Comparison of ENCODE assay signal across 1 cellular context in genomic region chr1:34865981-34866761, GRCh38.
TF ChIP-seq lines count a peak whose summit lies in the region.

No MANE protein-coding gene starts in this region.

TF ChIP-seq in HepG2, 621 proteins besides CTCF, POLR2A, EP300 and RAD21 (continued from another document):
- TF ChIP-seq ZBTB2 (CRISPR knock-in tag; IDR thresholded peaks at IDR 0.05; ENCODE audit: low read depth) (no peak), ZNF790 (CRISPR knock-in tag; IDR thresholded peaks at IDR 0.05; ENCODE audit: borderline replicate concordance) (no peak), KAT8 (CRISPR knock-in tag; IDR thresholded peaks at IDR 0.05) (peak; percentile 50; the same call in 1 of the 2 replicates), ZNF34 (CRISPR knock-in tag; IDR thresholded peaks at IDR 0.05; ENCODE audit: borderline replicate concordance) (no peak), ZFP41 (CRISPR knock-in tag; IDR thresholded peaks at IDR 0.05; ENCODE audit: borderline replicate concordance) (no peak), ZNF329 (CRISPR knock-in tag; IDR thresholded peaks at IDR 0.05; ENCODE audit: low read depth) (no peak), AKAP8 (CRISPR knock-in tag; IDR thresholded peaks at IDR 0.05) (no peak), MEIS1 (CRISPR knock-in tag; IDR thresholded peaks at IDR 0.05; ENCODE audit: borderline replicate concordance) (peak; percentile 57), ZNF251 (CRISPR knock-in tag; IDR thresholded peaks at IDR 0.05) (no peak), TCF12 (IDR thresholded peaks at IDR 0.05) (no peak), TCF12 (CRISPR knock-in tag; IDR thresholded peaks at IDR 0.05) (no peak), HNF4A (CRISPR knock-in tag; IDR thresholded peaks at IDR 0.05) (no peak), ZNF709 (CRISPR knock-in tag; IDR thresholded peaks at IDR 0.05) (no peak), NR3C1 (CRISPR knock-in tag; IDR thresholded peaks at IDR 0.05) (no peak), MXD1 (CRISPR knock-in tag; IDR thresholded peaks at IDR 0.05) (peak; percentile 44; the same call in 1 of the 2 replicates), LCORL (IDR thresholded peaks at IDR 0.05) (no peak), LCORL (CRISPR knock-in tag; IDR thresholded peaks at IDR 0.05) (no peak), ZGPAT (CRISPR knock-in tag; IDR thresholded peaks at IDR 0.05) (peak; percentile 62; the same call in 1 of the 2 replicates), NR2F6 (IDR thresholded peaks at IDR 0.05) (peak; percentile 27; the same call in 1 of the 2 replicates), NR2F6 (CRISPR knock-in tag; IDR thresholded peaks at IDR 0.05) (peak; percentile 45; the same call in 1 of the 2 replicates), ATF3 (CRISPR knock-in tag; IDR thresholded peaks at IDR 0.05) (no peak), ATAD3A (CRISPR knock-in tag; IDR thresholded peaks at IDR 0.05) (no peak), ZFP36 (IDR thresholded peaks at IDR 0.05; ENCODE audit: borderline replicate concordance, low read depth, low read length, partially characterized antibody) (no peak), CHD2 (IDR thresholded peaks at IDR 0.05; ENCODE audit: low read depth, low read length) (no peak), CEBPZ (IDR thresholded peaks at IDR 0.05; ENCODE audit: low read length) (no peak), ZNF18 (CRISPR knock-in tag; IDR thresholded peaks at IDR 0.05; ENCODE audit: insufficient replicate concordance) (no peak), TFE3 (CRISPR knock-in tag; IDR thresholded peaks at IDR 0.05) (0 out of 2 replicates have a peak, but pooled peaks have one; percentile 48), ZSCAN20 (CRISPR knock-in tag; IDR thresholded peaks at IDR 0.05; ENCODE audit: borderline replicate concordance) (no peak), ZNF841 (CRISPR knock-in tag; IDR thresholded peaks at IDR 0.05; ENCODE audit: borderline replicate concordance) (no peak), ZNF740 (CRISPR knock-in tag; IDR thresholded peaks at IDR 0.05) (0 out of 2 replicates have a peak, but pooled peaks have one; percentile 39)
